ENCODE assay signal across 15 cellular contexts in genomic region chr15:57149196-57149595, GRCh38.
DNase-seq lines count a peak whose midpoint lies in the region; ATAC-seq and TF ChIP-seq lines count a peak whose summit lies in the region.
"Had no signal": no experiment of that assay in that cellular context is flagged by ENCODE, and none has a peak within 500 bp of the region (broad histone marks: within the 10 kb centered on the region; RNA-seq: fewer than 3 reads in every experiment).

No MANE protein-coding gene starts in this region.

- H3K27ac ChIP-seq in right atrium auricular region (no peak overlapping the region), left ventricle myocardium inferior (replicated peaks) (peak overlapping the region; percentile 67), tibial artery (peak overlapping the region; percentile 34 to 50)

- H3K27me3 Mint-ChIP-seq in chondrocyte (ENCODE audit: low read depth): no peaks in the 10 kb centered on the region
- H3K27me3 Mint-ChIP-seq: activated CD8-positive, alpha-beta T cell treated with anti-CD3 and anti-CD28 coated beads for 36 hours; naive B cell had no signal

- H3K36me3 Mint-ChIP-seq in chondrocyte (ENCODE audit: low read depth): peaks cover 2% of the 10 kb centered on the region

- ATAC-seq in Right ventricle myocardium superior (ENCODE audit: poor library complexity): peak; percentile 52
- no peak for ATAC-seq in GM18511 (IDR thresholded peaks at IDR 0.05; ENCODE audit: unreplicated experiment)
- ATAC-seq: activated CD8-positive, alpha-beta T cell treated with anti-CD3 and anti-CD28 coated beads for 36 hours; K562 had no signal

- peaks cover 0 to 48% of the 10 kb centered on the region in 2 donors for H3K4me1 ChIP-seq in right atrium auricular region
- H3K4me1 ChIP-seq in left ventricle myocardium inferior: peaks cover 61% of the 10 kb centered on the region
- H3K4me1 ChIP-seq in tibial artery: peaks cover 0 to 64% (median 28%) of the 10 kb centered on the region in 4 donors

- no peaks in the 10 kb centered on the region for H3K36me3 ChIP-seq in right atrium auricular region
- peaks cover 10% of the 10 kb centered on the region for H3K36me3 ChIP-seq in left ventricle myocardium inferior
- no peaks in the 10 kb centered on the region for H3K36me3 ChIP-seq in tibial artery

- H3K4me1 Mint-ChIP-seq in chondrocyte (ENCODE audit: low read depth): peaks cover 70% of the 10 kb centered on the region

- TF ChIP-seq CTCF in right atrium auricular region (IDR thresholded peaks at IDR 0.05) (no peak), chondrocyte (IDR thresholded peaks at IDR 0.05) (no peak), left ventricle myocardium inferior (IDR thresholded peaks at IDR 0.05; ENCODE audit: borderline replicate concordance) (no peak), tibial artery (IDR thresholded peaks at IDR 0.05) (no peak)

- H3K27me3 ChIP-seq in right atrium auricular region: no peaks in the 10 kb centered on the region
- no peaks in the 10 kb centered on the region for H3K27me3 ChIP-seq in left ventricle myocardium inferior (ENCODE audit: low read depth)
- no peaks in the 10 kb centered on the region for H3K27me3 ChIP-seq in tibial artery

- H3K4me3 ChIP-seq in right atrium auricular region (no peak overlapping the region), left ventricle myocardium inferior (no peak overlapping the region), tibial artery (no peak overlapping the region)
- H3K4me3 ChIP-seq: K562 had no signal

- H3K4me3 Mint-ChIP-seq in chondrocyte (ENCODE audit: unreplicated experiment): no peak overlapping the region
- H3K4me3 Mint-ChIP-seq: activated CD8-positive, alpha-beta T cell treated with anti-CD3 and anti-CD28 coated beads for 36 hours had no signal

- DNase-seq in Right ventricle myocardium superior (no peak), right atrium auricular region (ENCODE audit: low spot score) (no peak), chondrocyte (ENCODE audit: low spot score) (no peak), left ventricle myocardium inferior (no peak), tibial artery (no peak), NCI-H1436 treated with DMSO at 0.1 percent for 48 hours (lab: John Stamatoyannopoulos, UW) (no peak), NCI-H510A (lab: John Stamatoyannopoulos, UW) (no peak)
- DNase-seq: activated CD8-positive, alpha-beta T cell treated with anti-CD3 and anti-CD28 coated beads for 36 hours; COR-L47; hippocampal formation; naive B cell; NCI-H1417 treated with DMSO at 0.1 percent for 48 hours had no signal

- intact Hi-C loops in Right ventricle myocardium superior (cut with DNase I): loop anchor here (5.0 to 10.0 kb wide), 3 partner anchors 158 to 657 kb away; no protein-coding TSS in a partner anchor
- intact Hi-C loops in left ventricle myocardium inferior (cut with micrococcal nuclease): loop anchor here (5.0 kb wide), 1 partner anchor 63 kb away; no protein-coding TSS in a partner anchor
- intact Hi-C loops in tibial artery (cut with DNase I; ENCODE audit: low total_unique reads): loop anchor here (5.0 kb wide), 2 partner anchors 158 to 378 kb away; no protein-coding TSS in a partner anchor

- H3K9me3 ChIP-seq in right atrium auricular region: peaks cover 5 to 14% of the 10 kb centered on the region in 2 donors
- H3K9me3 ChIP-seq in left ventricle myocardium inferior (replicated peaks): peaks cover 16% of the 10 kb centered on the region
- H3K9me3 ChIP-seq in tibial artery: peaks cover 0 to 7% (median 0%) of the 10 kb centered on the region in 3 donors

- no peaks in the 10 kb centered on the region for H3K9me3 Mint-ChIP-seq in chondrocyte (ENCODE audit: low read depth)

- peak overlapping the region; percentile 70 for H3K27ac Mint-ChIP-seq in chondrocyte (ENCODE audit: unreplicated experiment)
- H3K27ac Mint-ChIP-seq: activated CD8-positive, alpha-beta T cell treated with anti-CD3 and anti-CD28 coated beads for 36 hours; activated T-helper 2 cell treated with anti-CD3 and anti-CD28 coated beads, Interferon-gamma antibody, Interleukin-2, Interleukin-4, amounts not matched to agents 10 μg/mL and 5 μg/mL and 100 μg/mL, durations not matched to agents 14 hours and 24 hours and 36 hours had no signal

Comparison
In these comparisons a context has a peak if more than half of its experiments do, and no peak if none do; other contexts are left out.
1. H3K27ac ChIP-seq: peak in left ventricle myocardium inferior (single experiment) and tibial artery (2 of 2); none in right atrium auricular region (0 of 2).